2 cellular contexts compared by ENCODE assay signal in the genomic region with DNA sequence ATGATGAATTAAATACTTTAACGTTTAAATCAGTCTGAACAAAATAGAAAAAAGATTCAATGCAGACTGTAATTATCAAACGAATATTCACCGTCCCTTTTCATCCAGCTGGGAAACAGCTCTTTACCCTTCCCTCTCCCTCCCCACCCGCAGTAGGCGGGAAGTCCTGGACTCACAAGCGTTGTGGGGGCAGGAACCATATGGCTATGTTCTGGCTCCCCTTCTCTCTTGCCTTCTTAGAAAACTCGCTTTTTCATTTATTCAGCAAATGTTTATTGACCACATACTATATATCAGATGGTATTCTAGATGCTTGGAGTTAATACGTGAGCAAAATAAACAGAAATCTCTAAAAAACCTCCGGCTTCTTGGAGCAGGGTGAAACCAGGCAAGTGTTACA.
TF ChIP-seq lines count a peak whose summit lies in the region.

No MANE protein-coding gene starts in this region.

TF ChIP-seq in SK-N-SH, 30 proteins besides CTCF, POLR2A, EP300 and RAD21 (continued from another document):
- no peak for TF ChIP-seq TEAD4 (IDR thresholded peaks at IDR 0.05; ENCODE audit: borderline replicate concordance, insufficient read depth)

TF ChIP-seq in SK-N-SH treated with all-trans-retinoic acid at 6 μM for 48 hours, 23 proteins besides CTCF, POLR2A, EP300 and RAD21 (continued from another document):
- TF ChIP-seq TSHZ2 (CRISPR knock-in tag; IDR thresholded peaks at IDR 0.05) (no peak), CSDC2 (CRISPR knock-in tag; IDR thresholded peaks at IDR 0.05) (no peak)
